ENCODE assay signal across 28 cellular contexts in genomic region chr4:155748039-155748438, GRCh38. TPM values are rescaled to one million over a fixed set of nuclear protein-coding genes. Genes with fewer than 3 reads are reported as not detected.
"Had no signal": no experiment of that assay in that cellular context is flagged by ENCODE, and none has a peak within 500 bp of the region (broad histone marks: within the 10 kb centered on the region; RNA-seq: fewer than 3 reads in every experiment).

No MANE protein-coding gene starts in this region.

- H3K27me3 ChIP-seq: heart left ventricle, ovary, suprapubic skin, tibial artery, uterus had no signal

- H3K4me1 ChIP-seq: heart left ventricle, lower lobe of right lung, prostate gland, suprapubic skin, uterus had no signal

- ATAC-seq: heart left ventricle; left cardiac atrium; left lobe of liver; lower lobe of right lung; mucosa of descending colon; naive thymus-derived CD4-positive, alpha-beta T cell; natural killer cell treated with Interleukin-12 subunit alpha and Interleukin-12 subunit beta and Interleukin-15 and Interleukin-18, amount 100 ng/mL, for 72 hours; right cardiac atrium; sciatic nerve; stimulated activated naive B cell treated with anti-CD40 and anti-IgM and Interleukin-4, amounts not matched to agents 10 μg/mL and 1 μg/mL and 100 μg/mL, for 72 hours had no signal

- H3K36me3 Mint-ChIP-seq: naive thymus-derived CD4-positive, alpha-beta T cell; natural killer cell treated with Interleukin-12 subunit alpha and Interleukin-12 subunit beta and Interleukin-15 and Interleukin-18, amount 100 ng/mL, for 72 hours; stimulated activated naive B cell treated with anti-CD40 and anti-IgM and Interleukin-4, amounts not matched to agents 10 μg/mL and 1 μg/mL and 100 μg/mL, for 72 hours; type B pancreatic cell had no signal

- H3K27ac Mint-ChIP-seq: naive thymus-derived CD4-positive, alpha-beta T cell; natural killer cell treated with Interleukin-12 subunit alpha and Interleukin-12 subunit beta and Interleukin-15 and Interleukin-18, amount 100 ng/mL, for 72 hours; stimulated activated naive B cell treated with anti-CD40 and anti-IgM and Interleukin-4, amounts not matched to agents 10 μg/mL and 1 μg/mL and 100 μg/mL, for 72 hours; stimulated activated naive CD8-positive, alpha-beta T cell treated with anti-CD3 and anti-CD28 coated beads, Interleukin-15, Interleukin-2, amounts not matched to agents 100 ng/mL and 50 ng/mL, for 24 hours; type B pancreatic cell had no signal

- H3K27me3 Mint-ChIP-seq: natural killer cell treated with Interleukin-12 subunit alpha and Interleukin-12 subunit beta and Interleukin-15 and Interleukin-18, amount 100 ng/mL, for 72 hours; stimulated activated naive B cell treated with anti-CD40 and anti-IgM and Interleukin-4, amounts not matched to agents 10 μg/mL and 1 μg/mL and 100 μg/mL, for 72 hours; type B pancreatic cell had no signal

- H3K36me3 ChIP-seq: heart left ventricle, lower lobe of right lung, ovary, prostate gland, suprapubic skin, thoracic aorta, tibial artery, uterus had no signal

- H3K27ac ChIP-seq: heart left ventricle, lower lobe of right lung, ovary, prostate gland, skin epidermis, suprapubic skin, thoracic aorta, tibial artery, uterus had no signal

- H3K9me3 ChIP-seq: heart left ventricle, lower lobe of right lung, mucosa of descending colon, ovary, prostate gland, suprapubic skin, thoracic aorta, tibial artery, uterus had no signal

- DNase-seq: heart left ventricle; hypothalamus; kidney glomerular epithelial cell; left cardiac atrium; lower lobe of right lung; mammary epithelial cell; midbrain; mucosa of descending colon; naive thymus-derived CD4-positive, alpha-beta T cell; ovary; retina; right cardiac atrium; stimulated activated CD4-positive, alpha-beta T cell treated with anti-CD3 and anti-CD28 coated beads, Interleukin-12 subunit alpha, Interleukin-12 subunit beta, amount 100 ng/mL, for 4 hours; stimulated activated CD4-positive, alpha-beta T cell treated with anti-CD3 and anti-CD28 coated beads, Interleukin-15, amount 100 ng/mL, for 24 hours; stimulated activated CD4-positive, alpha-beta T cell treated with anti-CD3 and anti-CD28 coated beads, Interleukin-2, amount 100 ng/mL, for 24 hours; stimulated activated CD4-positive, alpha-beta T cell treated with anti-CD3 and anti-CD28 coated beads, Interleukin-4, amount 100 ng/mL, for 1 hour; stimulated activated naive B cell treated with anti-CD40 and anti-IgM and Interleukin-4, amounts not matched to agents 10 μg/mL and 1 μg/mL and 100 μg/mL, for 72 hours; tibial artery; uterus had no signal

- H3K4me3 ChIP-seq: heart left ventricle, lower lobe of right lung, mucosa of descending colon, ovary, prostate gland, skin epidermis, suprapubic skin, thoracic aorta, tibial artery, uterus had no signal

- H3K9me3 Mint-ChIP-seq: natural killer cell treated with Interleukin-12 subunit alpha and Interleukin-12 subunit beta and Interleukin-15 and Interleukin-18, amount 100 ng/mL, for 72 hours; stimulated activated naive B cell treated with anti-CD40 and anti-IgM and Interleukin-4, amounts not matched to agents 10 μg/mL and 1 μg/mL and 100 μg/mL, for 72 hours; stimulated activated naive CD8-positive, alpha-beta T cell treated with anti-CD3 and anti-CD28 coated beads, Interleukin-15, Interleukin-2, amounts not matched to agents 100 ng/mL and 50 ng/mL, for 24 hours; type B pancreatic cell had no signal

- H3K4me1 Mint-ChIP-seq: naive thymus-derived CD4-positive, alpha-beta T cell; stimulated activated naive B cell treated with anti-CD40 and anti-IgM and Interleukin-4, amounts not matched to agents 10 μg/mL and 1 μg/mL and 100 μg/mL, for 72 hours had no signal

- H3K4me3 Mint-ChIP-seq: naive thymus-derived CD4-positive, alpha-beta T cell; natural killer cell treated with Interleukin-12 subunit alpha and Interleukin-12 subunit beta and Interleukin-15 and Interleukin-18, amount 100 ng/mL, for 72 hours; stimulated activated naive B cell treated with anti-CD40 and anti-IgM and Interleukin-4, amounts not matched to agents 10 μg/mL and 1 μg/mL and 100 μg/mL, for 72 hours; stimulated activated naive CD8-positive, alpha-beta T cell treated with anti-CD3 and anti-CD28 coated beads, Interleukin-15, Interleukin-2, amounts not matched to agents 100 ng/mL and 50 ng/mL, for 24 hours; type B pancreatic cell had no signal

RNA-seq across cellular contexts. Expression of gene GUCY1B1, which starts 10.8 kb away (rescaled TPM):
- polyA plus RNA-seq: naive thymus-derived CD4-positive, alpha-beta T cell had no signal
